In the genomic region with DNA sequence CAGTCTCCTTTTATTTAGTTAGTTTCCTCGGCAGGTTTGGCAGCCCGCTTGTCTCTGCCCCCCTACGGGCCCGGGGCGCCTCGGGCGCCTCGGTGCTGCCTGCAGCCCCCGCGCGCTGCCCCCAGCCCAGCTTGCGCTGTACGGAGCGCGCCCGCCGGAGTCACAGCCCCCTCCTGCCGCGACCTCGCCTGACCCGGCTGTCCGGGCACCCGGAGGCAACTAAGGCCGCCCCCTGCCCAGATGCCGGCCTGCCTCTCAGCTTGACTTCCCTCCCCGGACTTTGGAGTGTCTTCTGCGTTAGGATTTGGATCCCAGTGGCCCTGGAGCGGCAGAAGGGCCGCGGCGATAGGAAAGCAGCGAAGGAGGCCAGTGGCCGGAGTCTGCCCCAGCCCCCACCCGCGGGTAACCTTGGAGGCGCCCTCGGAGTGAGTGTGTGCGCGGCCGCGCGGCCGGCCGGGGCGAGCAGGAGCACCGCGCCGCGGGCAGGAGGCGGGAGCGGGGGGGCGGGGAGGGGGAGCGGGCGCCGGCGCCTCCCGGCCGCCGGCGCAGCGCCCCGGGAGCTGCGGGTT, we compare ENCODE assay signal across 8 cellular contexts. TPM values are rescaled to one million over a fixed set of nuclear protein-coding genes. Genes with fewer than 3 reads are reported as not detected.
DNase-seq lines count a peak whose midpoint lies in the region; TF ChIP-seq lines count a peak whose summit lies in the region.

No MANE protein-coding gene starts in this region.

- intact Hi-C loops in transverse colon (cut with DNase I; ENCODE audit: low total_unique reads), result no loop called here

- no peaks in the 10 kb centered on the region for H3K36me3 Mint-ChIP-seq in endodermal cell (ENCODE audit: low read depth)

- TF ChIP-seq CTCF in GM20000 (IDR thresholded peaks at IDR 0.05; ENCODE audit: extremely low read depth, missing control alignments) (no peak), HL-60 (IDR thresholded peaks at IDR 0.05; ENCODE audit: insufficient read depth, low read length) (no peak), WI38 (IDR thresholded peaks at IDR 0.05; ENCODE audit: low read depth, low read length) (no peak), endodermal cell (conservative IDR thresholded peaks at IDR 0.05) (no peak), transverse colon (IDR thresholded peaks at IDR 0.05) (no peak)

- H3K4me1 Mint-ChIP-seq in endodermal cell, result peaks cover 15% of the 10 kb centered on the region

- H3K4me3 ChIP-seq in HL-60 (replicated peaks; ENCODE audit: insufficient read depth, low read length) (peak overlapping the region; percentile 72), WI38 (ENCODE audit: low read depth, low read length) (peak overlapping the region; percentile 80), endodermal cell (ENCODE audit: low read length) (peak overlapping the region; percentile 79), mesodermal cell (ENCODE audit: extremely low read depth, insufficient read depth, low read length, poor library complexity, severe bottlenecking) (peak overlapping the region; percentile 43), transverse colon (peak overlapping the region; percentile 74 to 81 (median 76))

- peak overlapping the region; percentile 60 for H3K4me3 Mint-ChIP-seq in endodermal cell

- no peak overlapping the region for H3K27ac Mint-ChIP-seq in endodermal cell

- in situ Hi-C loops in transverse colon (cut with MboI; ENCODE audit: low pct_ligation_motif_present in 1 of 4, low pct_unique_long_range_greater_than_20kb in 1 of 4, low sequenced_read_pairs in 3 of 4), result no loop called here

- no peaks in the 10 kb centered on the region for H3K9me3 Mint-ChIP-seq in endodermal cell

- WGBS in endodermal cell (ENCODE audit: insufficient coverage in 1 of 2, insufficient read length in 1 of 2), 2 experiments, result 0% methylated on average over 6 to 63 of the region's 63 CpGs
- WGBS in mesodermal cell (ENCODE audit: insufficient coverage in 2 of 2), 2 experiments, result 0 to 2% methylated on average over 26 to 28 of the region's 63 CpGs
- WGBS in transverse colon (ENCODE audit: low coverage in 1 of 2), 2 donors, result 0 to 2% methylated on average over 13 to 20 of the region's 63 CpGs

- peak overlapping the region; percentile 97 for H3K27ac ChIP-seq in HL-60 (replicated peaks)
- no peak overlapping the region for H3K27ac ChIP-seq in endodermal cell (ENCODE audit: low read depth, low read length)
- H3K27ac ChIP-seq in mesodermal cell (ENCODE audit: low read depth, low read length, severe bottlenecking), result no peak overlapping the region
- peak overlapping the region; percentile 88 to 95 (median 94) for H3K27ac ChIP-seq in transverse colon

- no peak for TF ChIP-seq POLR2A in transverse colon (IDR thresholded peaks at IDR 0.05)

- peaks cover 94% of the 10 kb centered on the region for H3K27me3 Mint-ChIP-seq in endodermal cell (ENCODE audit: insufficient read depth)

- no peak overlapping the region for H3K9ac ChIP-seq in endodermal cell (ENCODE audit: extremely low read depth, low read length, poor library complexity, severe bottlenecking)

- no peak for TF ChIP-seq EP300 in transverse colon (IDR thresholded peaks at IDR 0.05; ENCODE audit: low read depth)

- H3K9me3 ChIP-seq in endodermal cell (ENCODE audit: control insufficient read depth, low read length) (no peaks in the 10 kb centered on the region), mesodermal cell (ENCODE audit: control insufficient read depth, low read length) (no peaks in the 10 kb centered on the region), transverse colon (no peaks in the 10 kb centered on the region)

- H3K4me1 ChIP-seq in endodermal cell (ENCODE audit: control insufficient read depth, insufficient read depth, low read length) (no peaks in the 10 kb centered on the region), mesodermal cell (ENCODE audit: control insufficient read depth, insufficient read depth, low read length, poor library complexity, severe bottlenecking) (no peaks in the 10 kb centered on the region), transverse colon (peaks cover 0 to 27% (median 5%) of the 10 kb centered on the region in 4 donors)

- H3K27me3 ChIP-seq in HL-60 (ENCODE audit: insufficient read depth, poor library complexity, severe bottlenecking), result no peaks in the 10 kb centered on the region
- H3K27me3 ChIP-seq in endodermal cell (ENCODE audit: control insufficient read depth, insufficient read depth, low read length, poor library complexity, severe bottlenecking), result peaks cover 98% of the 10 kb centered on the region
- no peaks in the 10 kb centered on the region for H3K27me3 ChIP-seq in transverse colon

- DNase-seq in DMS79 (lab: John Stamatoyannopoulos, UW) (peak; percentile 26), DMS79 treated with DMSO at 0.1 percent for 48 hours (lab: John Stamatoyannopoulos, UW) (no peak), GM20000 (ENCODE audit: low spot score) (peak; percentile 81), HL-60 (ENCODE audit: low read depth in 1 of 2, low spot score in 1 of 2) (peak in 1 of 2 experiments; percentile 52), endodermal cell (no peak), transverse colon (peak; percentile 58)

- H3K36me3 ChIP-seq in endodermal cell (ENCODE audit: control insufficient read depth, insufficient read depth, low read length) (no peaks in the 10 kb centered on the region), mesodermal cell (ENCODE audit: control insufficient read depth, insufficient read depth, low read length) (no peaks in the 10 kb centered on the region), transverse colon (no peaks in the 10 kb centered on the region)

RNA-seq across cellular contexts. Expression of a gene that starts 7.6 kb away (rescaled TPM):
- total RNA-seq in endodermal cell (under 1 TPM; 0.66 TPM), transverse colon (10 to 100 TPM in 1 of 4 donors, 1 to 10 TPM in 2, not detected in 1; 6.7 to 10.3 (median 7.4) TPM)
- 1.6 TPM for polyA plus RNA-seq in endodermal cell (2013, experiment 1 of 2)
- polyA plus RNA-seq in endodermal cell (2013, experiment 2 of 2), result 1.7 TPM
- polyA plus RNA-seq in mesodermal cell (2013, experiment 1 of 2), result 0.85 TPM
- polyA plus RNA-seq in mesodermal cell (2013, experiment 2 of 2), result 0.71 TPM

RNA-seq across cellular contexts. Expression of a gene that starts 17.6 kb away (rescaled TPM):
- total RNA-seq in endodermal cell, result 10 to 100 TPM; 76.4 to 94.4 TPM
- polyA plus RNA-seq in endodermal cell (2013, experiment 1 of 2), result 66.4 TPM
- 61.6 TPM for polyA plus RNA-seq in endodermal cell (2013, experiment 2 of 2)
- polyA plus RNA-seq in mesodermal cell (2013, experiment 1 of 2), result 60.8 TPM
- polyA plus RNA-seq in mesodermal cell (2013, experiment 2 of 2), result 61.9 TPM
- 10 to 100 TPM; 25.1 to 74.6 (median 37.2) TPM for total RNA-seq in transverse colon

Comparison
In these comparisons a context has a peak if more than half of its experiments do, and no peak if none do; other contexts are left out.
1. DNase-seq: peak in DMS79 (single experiment), GM20000 (single experiment) and transverse colon (single experiment); none in DMS79 treated with DMSO at 0.1 percent for 48 hours (single experiment) and endodermal cell (single experiment).
2. H3K27ac ChIP-seq: peak in HL-60 (single experiment) and transverse colon (4 of 4); none in endodermal cell (single experiment) and mesodermal cell (single experiment).
3. Peak in every context shown above with its lines, with median percentiles within 50 percentile points of each other: H3K4me3 ChIP-seq.